ENCODE assay signal across 23 cellular contexts in genomic region chr2:147019296-147019695, GRCh38.
DNase-seq lines count a peak whose midpoint lies in the region; ATAC-seq and TF ChIP-seq lines count a peak whose summit lies in the region.
"Had no signal": no experiment of that assay in that cellular context is flagged by ENCODE, and none has a peak within 500 bp of the region (broad histone marks: within the 10 kb centered on the region; RNA-seq: fewer than 3 reads in every experiment).

No MANE protein-coding gene starts in this region.

- no peak overlapping the region for H3K4me2 ChIP-seq in GM23338
- H3K4me2 ChIP-seq in mesendoderm (ENCODE audit: low read length), result no peak overlapping the region
- H3K4me2 ChIP-seq: A549; BLaER1 treated with 17β-estradiol and CSF1 and Interleukin-3, amounts not matched to agents 10 nM and 100 nM had no signal

- no peak overlapping the region for H3K4ac ChIP-seq in mesendoderm (ENCODE audit: low read depth, low read length)

- H3K79me2 ChIP-seq in GM23338 (replicated peaks; ENCODE audit: insufficient read depth) (no peaks in the 10 kb centered on the region), mesendoderm (ENCODE audit: control insufficient read depth, insufficient read depth, low read length) (no peaks in the 10 kb centered on the region)

- no peak overlapping the region for H3K23ac ChIP-seq in mesendoderm (ENCODE audit: low read length)

- no peak overlapping the region for H3K4me3 ChIP-seq in GM23338
- H3K4me3 ChIP-seq in fibroblast of the aortic adventitia (ENCODE audit: low read depth, low read length), result no peak overlapping the region
- H3K4me3 ChIP-seq in CD8-positive, alpha-beta T cell (ENCODE audit: low read depth, low read length), result no peak overlapping the region
- H3K4me3 ChIP-seq in mesendoderm (ENCODE audit: low read length), result no peak overlapping the region
- H3K4me3 ChIP-seq: A549; BLaER1 treated with 17β-estradiol and CSF1 and Interleukin-3, amounts not matched to agents 10 nM and 100 nM; GM12878 had no signal

- H3K4me1 ChIP-seq in GM23338 (ENCODE audit: insufficient read depth), result peaks cover 14% of the 10 kb centered on the region
- no peaks in the 10 kb centered on the region for H3K4me1 ChIP-seq in CD8-positive, alpha-beta T cell (ENCODE audit: insufficient read depth, low read length)
- H3K4me1 ChIP-seq in mesendoderm (ENCODE audit: control insufficient read depth, low read depth, low read length), result no peaks in the 10 kb centered on the region
- H3K4me1 ChIP-seq: A549 had no signal

- H3K27ac Mint-ChIP-seq in GM23338, result no peak overlapping the region
- H3K27ac Mint-ChIP-seq in CD8-positive, alpha-beta T cell, result no peak overlapping the region
- H3K27ac Mint-ChIP-seq: B cell; CD4-positive, alpha-beta T cell; CD8-positive, alpha-beta memory T cell had no signal

- no peaks in the 10 kb centered on the region for H3K9me2 ChIP-seq in GM23338 (ENCODE audit: insufficient read depth)

- H2AK5ac ChIP-seq in mesendoderm (ENCODE audit: low read length), result no peak overlapping the region

- no peaks in the 10 kb centered on the region for H3K9me3 ChIP-seq in CD8-positive, alpha-beta T cell (ENCODE audit: low read length)
- H3K9me3 ChIP-seq: A549 had no signal

- H3K4me1 Mint-ChIP-seq in GM23338, result peaks cover 7% of the 10 kb centered on the region
- no peaks in the 10 kb centered on the region for H3K4me1 Mint-ChIP-seq in CD8-positive, alpha-beta T cell (ENCODE audit: low read depth)
- H3K4me1 Mint-ChIP-seq: B cell; CD8-positive, alpha-beta memory T cell had no signal

- TF ChIP-seq CTCF in GM23338 (conservative IDR thresholded peaks at IDR 0.05; ENCODE audit: low read depth in 2 of 2) (no peak), fibroblast of the aortic adventitia (IDR thresholded peaks at IDR 0.05; ENCODE audit: insufficient read depth, low read length) (no peak)
- TF ChIP-seq CTCF in CD8-positive, alpha-beta T cell (IDR thresholded peaks at IDR 0.05), result no peak

- H4K8ac ChIP-seq in mesendoderm (ENCODE audit: low read depth, low read length), result no peak overlapping the region

- H3K36me3 ChIP-seq in GM23338 (ENCODE audit: insufficient read depth) (peaks cover 10% of the 10 kb centered on the region; the same call in 1 of the 2 replicates), mesendoderm (ENCODE audit: control insufficient read depth, insufficient read depth, low read length) (no peaks in the 10 kb centered on the region)
- H3K36me3 ChIP-seq in CD8-positive, alpha-beta T cell (ENCODE audit: insufficient read depth, low read length), result no peaks in the 10 kb centered on the region
- H3K36me3 ChIP-seq: BLaER1 treated with 17β-estradiol and CSF1 and Interleukin-3, amounts not matched to agents 10 nM and 100 nM had no signal

- H2BK5ac ChIP-seq in mesendoderm (ENCODE audit: low read length), result no peak overlapping the region

- WGBS in mesendoderm (ENCODE audit: extremely low coverage, insufficient coverage, low lambda C conversion rate), result no CpG with 5 or more reads among the region's 3 CpGs

- no peak for ATAC-seq in GM23338
- ATAC-seq in CD8-positive, alpha-beta T cell, result no peak
- ATAC-seq: A549, GM12878 had no signal

- no peak overlapping the region for H2BK15ac ChIP-seq in mesendoderm (replicated peaks; ENCODE audit: low read depth)

- H3K79me1 ChIP-seq in mesendoderm (ENCODE audit: low read length), result no peaks in the 10 kb centered on the region

- POLR2A ChIA-PET in CD8-positive, alpha-beta T cell (lab: Charles Lee), result no interaction called here

- H2AFZ ChIP-seq in GM23338, result peak overlapping the region; percentile 49; the same call in 1 of the 2 replicates

- H3K27me3 Mint-ChIP-seq in GM23338 (ENCODE audit: insufficient read depth, low read depth, poor library complexity), result peaks cover 4% of the 10 kb centered on the region
- no peaks in the 10 kb centered on the region for H3K27me3 Mint-ChIP-seq in CD8-positive, alpha-beta T cell (ENCODE audit: low read depth)
- H3K27me3 Mint-ChIP-seq: B cell had no signal

- no peak overlapping the region for H3K4me3 Mint-ChIP-seq in GM23338
- H3K4me3 Mint-ChIP-seq in CD8-positive, alpha-beta T cell, result no peak overlapping the region
- H3K4me3 Mint-ChIP-seq: B cell; CD4-positive, alpha-beta T cell; CD8-positive, alpha-beta memory T cell had no signal

- no peaks in the 10 kb centered on the region for H3F3A ChIP-seq in GM23338 (replicated peaks; ENCODE audit: low read depth)

- no peak overlapping the region for H2BK120ac ChIP-seq in mesendoderm (ENCODE audit: low read depth, low read length)

- H4K5ac ChIP-seq in mesendoderm (ENCODE audit: low read length), result no peak overlapping the region

- H4K20me1 ChIP-seq in GM23338 (replicated peaks; ENCODE audit: insufficient read depth), result no peaks in the 10 kb centered on the region
- H4K20me1 ChIP-seq: BLaER1 treated with 17β-estradiol and CSF1 and Interleukin-3, amounts not matched to agents 10 nM and 100 nM had no signal

- intact Hi-C loops in CD8-positive, alpha-beta T cell (cut with DNase I, micrococcal nuclease), result no loop called here
- intact Hi-C loops in posterior vena cava (cut with DNase I), result no loop called here

- H3K56ac ChIP-seq in mesendoderm (ENCODE audit: low read length), result no peak overlapping the region

- DNase-seq in GM23338 (ENCODE audit: low spot score) (no peak), fibroblast of gingiva (ENCODE audit: low read depth) (peak; percentile 39), fibroblast of the aortic adventitia (ENCODE audit: low read depth) (peak; percentile 48), posterior vena cava (ENCODE audit: low spot score) (no peak), mesendoderm (no peak)
- no peak for DNase-seq in CD8-positive, alpha-beta T cell
- DNase-seq: AML-193; CD4-positive, alpha-beta T cell; CD8-positive, alpha-beta memory T cell; COR-L47; DMS 273 treated with DMSO at 0.1 percent for 48 hours; DMS153; DMS53; DMS79; DND-41; EL; GDM1 had no signal

- H3K9ac ChIP-seq in mesendoderm (ENCODE audit: low read length), result no peak overlapping the region
- H3K9ac ChIP-seq: BLaER1 treated with 17β-estradiol and CSF1 and Interleukin-3, amounts not matched to agents 10 nM and 100 nM had no signal

- H3K18ac ChIP-seq in mesendoderm (ENCODE audit: low read length), result no peak overlapping the region

- no peak overlapping the region for H3K27ac ChIP-seq in GM23338 (ENCODE audit: low read depth)
- no peak overlapping the region for H3K27ac ChIP-seq in CD8-positive, alpha-beta T cell (ENCODE audit: low read depth, low read length)
- no peak overlapping the region for H3K27ac ChIP-seq in mesendoderm (ENCODE audit: low read depth, low read length)
- H3K27ac ChIP-seq: 22Rv1; A549; BLaER1 treated with 17β-estradiol and CSF1 and Interleukin-3, amounts not matched to agents 10 nM and 100 nM; C4-2B had no signal

- CTCF ChIA-PET in CD8-positive, alpha-beta T cell (lab: Charles Lee), result interaction anchor here (0.6 kb wide), 1 partner anchor 227 kb away, joined by 3 read pairs; no protein-coding TSS in a partner anchor

- H3K9me3 Mint-ChIP-seq in GM23338, result peaks cover 14% of the 10 kb centered on the region
- peaks cover 14% of the 10 kb centered on the region for H3K9me3 Mint-ChIP-seq in CD8-positive, alpha-beta T cell

- H3K27me3 ChIP-seq in GM23338 (ENCODE audit: insufficient read depth) (no peaks in the 10 kb centered on the region), mesendoderm (ENCODE audit: insufficient read depth, low read length, poor library complexity) (no peaks in the 10 kb centered on the region)
- no peaks in the 10 kb centered on the region for H3K27me3 ChIP-seq in CD8-positive, alpha-beta T cell (ENCODE audit: insufficient read depth, low read length)
- H3K27me3 ChIP-seq: BLaER1 treated with 17β-estradiol and CSF1 and Interleukin-3, amounts not matched to agents 10 nM and 100 nM had no signal

- H3K36me3 Mint-ChIP-seq in GM23338 (ENCODE audit: low read depth), result peaks cover 13% of the 10 kb centered on the region
- no peaks in the 10 kb centered on the region for H3K36me3 Mint-ChIP-seq in CD8-positive, alpha-beta T cell

Comparison
In these comparisons a context has a peak if more than half of its experiments do, and no peak if none do; other contexts are left out.
1. DNase-seq: peak in fibroblast of gingiva (single experiment) and fibroblast of the aortic adventitia (single experiment); none in GM23338 (single experiment), CD8-positive, alpha-beta T cell (0 of 7), posterior vena cava (single experiment) and mesendoderm (single experiment).